Comparison of ENCODE assay signal across 26 cellular contexts in the genomic region with DNA sequence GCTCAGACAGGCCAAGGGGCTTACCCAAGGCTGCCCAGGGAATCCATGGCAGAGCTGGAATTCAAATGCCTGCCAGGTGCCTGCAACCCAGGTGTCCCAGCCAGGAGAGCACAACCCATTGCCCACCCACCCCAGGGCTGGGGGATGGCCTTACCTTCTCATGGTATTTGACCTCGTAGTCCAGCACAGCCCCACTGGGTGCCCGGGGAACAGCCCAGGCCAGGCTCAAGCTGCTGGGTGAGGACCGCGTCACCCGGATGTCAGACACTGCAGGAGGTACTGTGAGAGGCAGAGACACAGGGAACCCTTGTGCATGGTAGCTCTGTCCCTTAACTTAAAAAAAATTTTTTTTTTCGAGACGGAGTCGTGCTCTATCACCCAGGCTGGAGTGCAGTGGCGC.
"Had no signal": no experiment of that assay in that cellular context is flagged by ENCODE, and none has a peak within 500 bp of the region (broad histone marks: within the 10 kb centered on the region; RNA-seq: fewer than 3 reads in every experiment).

No MANE protein-coding gene starts in this region.

- H3K9me3 ChIP-seq: esophagus muscularis mucosa, gastroesophageal sphincter, heart left ventricle, left lung, ovary, psoas muscle, spleen, thoracic aorta, tibial nerve, upper lobe of right lung, uterus had no signal

- H3K4me3 ChIP-seq: esophagus muscularis mucosa, gastroesophageal sphincter, heart left ventricle, hepatocyte, left lung, ovary, psoas muscle, skin epidermis, spleen, thoracic aorta, tibial nerve, upper lobe of right lung, uterus had no signal

- H3K36me3 ChIP-seq: ovary, thoracic aorta, uterus had no signal

- H3K4me1 ChIP-seq: foreskin keratinocyte, psoas muscle, tibial nerve, upper lobe of right lung, uterus had no signal

- FAIRE-seq: colon, islet of Langerhans had no signal

- H2AFZ ChIP-seq: hepatocyte had no signal

- H3K4me2 ChIP-seq: hepatocyte had no signal

- DNase-seq: effector CD8-positive, alpha-beta T cell; endodermal cell; foreskin keratinocyte; left cardiac atrium; mesenchymal stem cell; naive thymus-derived CD8-positive, alpha-beta T cell; nephron progenitor cell; nucleus accumbens; ovary; posterior cingulate gyrus; psoas muscle; spleen; stimulated activated naive B cell treated with anti-CD40 and anti-IgM and Interleukin-4, amounts not matched to agents 10 μg/mL and 1 μg/mL and 100 μg/mL, for 72 hours; upper lobe of right lung; uterus had no signal

- ATAC-seq: foreskin keratinocyte; gastroesophageal sphincter; left cardiac atrium; left lung; naive thymus-derived CD8-positive, alpha-beta T cell; psoas muscle; right cardiac atrium; stimulated activated naive B cell treated with anti-CD40 and anti-IgM and Interleukin-4, amounts not matched to agents 10 μg/mL and 1 μg/mL and 100 μg/mL, for 72 hours; upper lobe of right lung had no signal

- H3K27ac ChIP-seq: esophagus muscularis mucosa, foreskin keratinocyte, gastroesophageal sphincter, heart left ventricle, hepatocyte, left lung, ovary, psoas muscle, skin epidermis, thoracic aorta, tibial nerve, upper lobe of right lung, uterus had no signal

- H3K27me3 ChIP-seq: esophagus muscularis mucosa, foreskin keratinocyte, gastroesophageal sphincter, heart left ventricle, hepatocyte, left lung, ovary, tibial nerve, upper lobe of right lung, uterus had no signal
